ENCODE assay signal across 11 cellular contexts in the genomic region with DNA sequence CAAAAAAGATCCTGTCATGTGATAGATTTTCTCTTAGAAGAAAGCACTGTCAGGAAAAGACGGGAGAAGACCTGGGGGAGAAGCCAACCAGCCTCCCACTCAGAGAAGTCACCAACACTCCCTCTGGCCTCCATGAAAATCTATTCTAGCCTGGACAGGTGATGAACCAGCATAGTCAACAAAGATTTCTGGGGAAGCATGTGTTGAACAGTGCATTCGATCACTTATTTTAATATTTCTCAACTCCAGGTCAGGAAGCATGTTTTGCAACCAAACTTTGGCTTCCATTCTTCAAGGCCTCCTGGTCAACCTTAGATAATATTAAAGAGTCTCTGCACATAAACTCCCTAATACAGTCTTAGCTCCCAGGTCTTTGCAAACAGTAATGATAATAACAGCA.
"Had no signal": no experiment of that assay in that cellular context is flagged by ENCODE, and none has a peak within 500 bp of the region (broad histone marks: within the 10 kb centered on the region; RNA-seq: fewer than 3 reads in every experiment).

No MANE protein-coding gene starts in this region.

- H3K9me3 ChIP-seq: HAP-1 had no signal

- H3K36me3 ChIP-seq: HAP-1 had no signal

- FAIRE-seq: H1, H54 had no signal

- DNase-seq: GM23248, GOT3, H7, H9, HCEC 1CT, HFFc6 had no signal

- H3K4me2 ChIP-seq: GM23338 had no signal

- H3K27ac ChIP-seq: GM23248 had no signal

- H2AFZ ChIP-seq: GM23248, GM23338 had no signal

- ATAC-seq: GM23338, HCT116 had no signal

- H3K4me3 ChIP-seq: GM23248, GM23338, HAP-1 had no signal

- H3K4me1 ChIP-seq: HAP-1 had no signal

- H3K9ac ChIP-seq: GM23248 had no signal
